ENCODE assay signal across 12 cellular contexts in genomic region chr22:34055525-34056200, GRCh38.
A peak's percentile ranks its signal among the peaks of the same experiment; 100 is the strongest.
DNase-seq lines count a peak whose midpoint lies in the region; ATAC-seq and TF ChIP-seq lines count a peak whose summit lies in the region.
"Had no signal": no experiment of that assay in that cellular context is flagged by ENCODE, and none has a peak within 500 bp of the region (broad histone marks: within the 10 kb centered on the region; RNA-seq: fewer than 3 reads in every experiment).

No MANE protein-coding gene starts in this region.

- ATAC-seq in GM23338 (peak; percentile 85), GM19463 (IDR thresholded peaks at IDR 0.05; ENCODE audit: unreplicated experiment) (no peak)
- ATAC-seq: foreskin keratinocyte had no signal

- H3K4me3 Mint-ChIP-seq in GM23338 = no peak overlapping the region
- H3K4me3 Mint-ChIP-seq: HFFc6 had no signal

- H3K27me3 Mint-ChIP-seq in GM23338 (ENCODE audit: insufficient read depth, low read depth, poor library complexity) = no peaks in the 10 kb centered on the region

- peaks cover 14% of the 10 kb centered on the region for H3K36me3 Mint-ChIP-seq in GM23338 (ENCODE audit: low read depth)

- no peak overlapping the region for H2AFZ ChIP-seq in GM23338

- H3K27ac Mint-ChIP-seq in GM23338 = no peak overlapping the region
- H3K27ac Mint-ChIP-seq: HFFc6 had no signal

- peak; percentile 59 to 76 for TF ChIP-seq CTCF in GM23338 (conservative IDR thresholded peaks at IDR 0.05; ENCODE audit: low read depth in 2 of 2)

- H3K9me3 ChIP-seq in iPS DF 6.9 (ENCODE audit: control insufficient read depth, insufficient read depth, low read length) = no peaks in the 10 kb centered on the region; the same call in 1 of the 2 replicates
- H3K9me3 ChIP-seq: neutrophil had no signal

- intact Hi-C loops in posterior vena cava (cut with DNase I) = no loop called here

- no CpG with 5 or more reads among the region's 3 CpGs for WGBS in iPS DF 6.9 (ENCODE audit: insufficient coverage, insufficient read length)

- H3K36me3 ChIP-seq in GM23338 (ENCODE audit: insufficient read depth) = 0 out of 2 replicates have a peak, but pooled peaks cover 3% of the 10 kb centered on the region
- H3K36me3 ChIP-seq in iPS DF 6.9 (ENCODE audit: control insufficient read depth, insufficient read depth, low read length) = no peaks in the 10 kb centered on the region
- H3K36me3 ChIP-seq: neutrophil had no signal

- H3K4me3 ChIP-seq in GM23338 (no peak overlapping the region), iPS DF 6.9 (ENCODE audit: low read length) (no peak overlapping the region)

- H3K9me3 Mint-ChIP-seq in GM23338 = peaks cover 43% of the 10 kb centered on the region

- H3K4me1 ChIP-seq in GM23338 (ENCODE audit: insufficient read depth) (no peaks in the 10 kb centered on the region), iPS DF 6.9 (ENCODE audit: control insufficient read depth, insufficient read depth, low read length) (no peaks in the 10 kb centered on the region)
- H3K4me1 ChIP-seq: foreskin keratinocyte had no signal

- no peaks in the 10 kb centered on the region for H4K20me1 ChIP-seq in GM23338 (replicated peaks; ENCODE audit: insufficient read depth)

- H3K4me2 ChIP-seq in GM23338 = no peak overlapping the region

- H3K27me3 ChIP-seq in GM23338 (ENCODE audit: insufficient read depth) (no peaks in the 10 kb centered on the region), iPS DF 6.9 (ENCODE audit: control insufficient read depth, insufficient read depth, low read length) (no peaks in the 10 kb centered on the region)
- H3K27me3 ChIP-seq: foreskin keratinocyte, neutrophil had no signal

- peaks cover 4% of the 10 kb centered on the region; the same call in 2 of the 3 replicates for H3K4me1 Mint-ChIP-seq in GM23338

- DNase-seq in COR-L47 (lab: John Stamatoyannopoulos, UW) (peak; percentile 35), GM23338 (ENCODE audit: low spot score) (peak; percentile 86), OCI-M1 (lab: John Stamatoyannopoulos, UW) (peak; percentile 61), iPS DF 6.9 (ENCODE audit: low read depth, low spot score) (peak; percentile 33), NCI-H2107 (lab: John Stamatoyannopoulos, UW) (no peak), posterior vena cava (ENCODE audit: low spot score) (no peak), GM03348 (ENCODE audit: low spot score) (no peak)
- DNase-seq: central memory CD4-positive, alpha-beta T cell; foreskin keratinocyte; HFFc6 had no signal

- H3K27ac ChIP-seq in GM23338 (ENCODE audit: low read depth) (no peak overlapping the region), iPS DF 6.9 (ENCODE audit: low read length) (no peak overlapping the region)
- H3K27ac ChIP-seq: foreskin keratinocyte, neutrophil had no signal

- H3K9me2 ChIP-seq in GM23338 (ENCODE audit: insufficient read depth) = 0 out of 2 replicates have a peak, but pooled peaks cover 4% of the 10 kb centered on the region

- no peaks in the 10 kb centered on the region for H3F3A ChIP-seq in GM23338 (replicated peaks; ENCODE audit: low read depth)

- H3K79me2 ChIP-seq in GM23338 (replicated peaks; ENCODE audit: insufficient read depth) = no peaks in the 10 kb centered on the region

TF ChIP-seq in GM23338, 12 proteins besides CTCF, POLR2A, EP300 and RAD21 (continues in another document):
- TF ChIP-seq NANOG (IDR thresholded peaks at IDR 0.05; ENCODE audit: borderline replicate concordance) (no peak), CREB1 (CRISPR knock-in tag; IDR thresholded peaks at IDR 0.05; ENCODE audit: low read depth) (no peak), EZH2phosphoT487 (IDR thresholded peaks at IDR 0.05; ENCODE audit: unreplicated experiment) (no peak), ZNF331 (CRISPR knock-in tag; IDR thresholded peaks at IDR 0.05; ENCODE audit: low read depth) (no peak), EZH2 (IDR thresholded peaks at IDR 0.05; ENCODE audit: low read depth, unreplicated experiment) (no peak), ETS1 (IDR thresholded peaks at IDR 0.05) (no peak), ZNF462 (CRISPR knock-in tag; IDR thresholded peaks at IDR 0.05) (no peak), POLR2AphosphoS5 (IDR thresholded peaks at IDR 0.05; ENCODE audit: low read depth) (no peak)

Comparison
In these comparisons a context has a peak if more than half of its experiments do, and no peak if none do; other contexts are left out.
1. DNase-seq: peak in COR-L47 (single experiment), GM23338 (single experiment), OCI-M1 (single experiment) and iPS DF 6.9 (single experiment); none in NCI-H2107 (single experiment), posterior vena cava (single experiment) and GM03348 (single experiment).